8 cellular contexts compared by ENCODE assay signal in the genomic region with DNA sequence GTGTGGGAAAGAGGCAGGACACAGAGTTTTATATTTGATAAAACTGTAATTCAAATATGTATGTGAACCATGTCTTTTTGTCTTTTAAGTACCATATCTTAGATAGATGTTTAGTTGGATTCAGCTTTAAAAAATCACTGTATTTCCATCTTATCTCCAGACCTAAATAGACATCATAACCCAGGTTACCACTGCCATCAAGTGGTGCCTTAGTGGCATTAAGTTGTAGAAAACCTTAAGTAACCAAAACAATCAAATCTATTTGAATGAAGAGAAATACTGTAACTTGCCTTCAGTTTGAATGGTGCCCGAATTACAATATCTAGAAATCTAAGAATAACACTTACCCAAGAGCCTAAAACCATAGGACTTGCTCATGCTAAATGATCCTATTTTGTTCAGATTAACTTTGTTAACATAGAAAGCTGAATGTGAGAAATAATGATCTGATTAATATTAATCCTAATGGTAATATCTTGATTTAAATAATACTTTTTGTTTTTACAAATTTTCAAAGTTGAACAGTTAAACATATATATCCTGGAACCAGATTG.
A peak's percentile ranks its signal among the peaks of the same experiment; 100 is the strongest.
DNase-seq lines count a peak whose midpoint lies in the region; ATAC-seq and TF ChIP-seq lines count a peak whose summit lies in the region.

No MANE protein-coding gene starts in this region.

- WGBS in prostate gland, result 6% methylated on average over 1 of the region's 1 CpG

- no peak overlapping the region for H3K27ac ChIP-seq in prostate gland

- no peaks in the 10 kb centered on the region for H3K9me3 ChIP-seq in NT2/D1 (ENCODE audit: insufficient read depth, low read length)
- no peaks in the 10 kb centered on the region for H3K9me3 ChIP-seq in prostate gland

- TF ChIP-seq POLR2A in prostate gland (IDR thresholded peaks at IDR 0.05), result no peak

- peak; percentile 5 for DNase-seq in AG09309 (ENCODE audit: low read depth)
- peak; percentile 39 for DNase-seq in H7
- peak; percentile 57 for DNase-seq in NT2/D1 (ENCODE audit: low read depth, low spot score)
- peak; percentile 68 for DNase-seq in fibroblast of pulmonary artery (ENCODE audit: low read depth)
- DNase-seq in prostate gland (ENCODE audit: low spot score), result no peak
- DNase-seq in activated naive CD4-positive, alpha-beta T cell (lab: John Stamatoyannopoulos, UW), result no peak

- no peaks in the 10 kb centered on the region for H3K27me3 ChIP-seq in H7 (ENCODE audit: control insufficient read depth, insufficient read depth, low read length)
- no peaks in the 10 kb centered on the region for H3K27me3 ChIP-seq in NT2/D1 (ENCODE audit: insufficient read depth, insufficient read length)
- no peaks in the 10 kb centered on the region for H3K27me3 ChIP-seq in prostate gland (replicated peaks; ENCODE audit: insufficient read depth)

- TF ChIP-seq CTCF in AG09309 (IDR thresholded peaks at IDR 0.05; ENCODE audit: control insufficient read depth, insufficient read depth, low read depth, low read length, missing control alignments) (peak; percentile 36), fibroblast of pulmonary artery (IDR thresholded peaks at IDR 0.05; ENCODE audit: low read length, missing control alignments) (peak; percentile 43), prostate gland (IDR thresholded peaks at IDR 0.05) (peak in 2 of 4 experiments; percentile 28 to 49)

- no peaks in the 10 kb centered on the region for H3K4me1 ChIP-seq in NT2/D1 (ENCODE audit: insufficient read depth, insufficient read length)
- H3K4me1 ChIP-seq in prostate gland (replicated peaks), result no peaks in the 10 kb centered on the region

- no peak overlapping the region for H3K4me3 ChIP-seq in AG09309 (ENCODE audit: control insufficient read depth, low read depth, low read length)
- H3K4me3 ChIP-seq in H7 (ENCODE audit: insufficient read depth, low read depth, low read length), result no peak overlapping the region
- H3K4me3 ChIP-seq in NT2/D1 (ENCODE audit: insufficient read length, low read depth), result no peak overlapping the region
- no peak overlapping the region for H3K4me3 ChIP-seq in fibroblast of pulmonary artery (replicated peaks; ENCODE audit: low read depth, low read length)
- H3K4me3 ChIP-seq in prostate gland, result no peak overlapping the region

- no peak for ATAC-seq in GM19467 (IDR thresholded peaks at IDR 0.05; ENCODE audit: unreplicated experiment)
- no peak for ATAC-seq in GM21447 (IDR thresholded peaks at IDR 0.05; ENCODE audit: unreplicated experiment)

- H3K9ac ChIP-seq in NT2/D1 (ENCODE audit: insufficient read length, low read depth), result no peak overlapping the region

- intact Hi-C loops in prostate gland (cut with DNase I), result loop anchor here (10.0 kb wide), 1 partner anchor 937 kb away; no protein-coding TSS in a partner anchor

- H3K36me3 ChIP-seq in H7 (replicated peaks; ENCODE audit: control insufficient read depth, insufficient read depth, low read length) (no peaks in the 10 kb centered on the region), NT2/D1 (ENCODE audit: insufficient read depth, insufficient read length, low read length) (no peaks in the 10 kb centered on the region), prostate gland (no peaks in the 10 kb centered on the region)

Comparison
In these comparisons a context has a peak if more than half of its experiments do, and no peak if none do; other contexts are left out.
1. DNase-seq: peak in AG09309 (single experiment), H7 (single experiment), NT2/D1 (single experiment) and fibroblast of pulmonary artery (single experiment); none in prostate gland (single experiment) and activated naive CD4-positive, alpha-beta T cell (0 of 4).